1 cellular context compared by ENCODE assay signal in the genomic region with DNA sequence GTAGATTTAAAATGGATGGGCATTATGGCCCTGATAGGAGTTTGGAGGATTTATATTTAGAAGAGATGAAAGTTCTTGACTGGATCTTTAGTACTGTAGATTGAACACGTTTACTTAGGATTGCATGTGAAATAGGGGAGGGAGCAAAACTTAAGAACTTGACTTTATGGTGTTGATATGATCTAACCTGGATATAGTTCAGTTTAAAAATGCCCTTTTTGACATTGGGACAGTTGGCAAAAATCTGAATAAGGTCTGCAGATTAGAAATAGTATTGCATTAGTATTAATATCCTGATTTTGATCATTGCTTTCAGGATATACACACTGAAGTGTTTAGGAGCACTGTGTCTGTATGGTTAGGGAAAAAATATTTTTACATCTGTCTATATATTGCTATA.
TF ChIP-seq lines count a peak whose summit lies in the region.

No MANE protein-coding gene starts in this region.

TF ChIP-seq in IMR-90, 13 proteins besides CTCF, POLR2A, EP300 and RAD21:
- TF ChIP-seq ELK1 (IDR thresholded peaks at IDR 0.05; ENCODE audit: borderline replicate concordance, low read depth, low read length): no peak
- TF ChIP-seq CEBPB (IDR thresholded peaks at IDR 0.05; ENCODE audit: low read depth, low read length): no peak
- TF ChIP-seq MAFK (IDR thresholded peaks at IDR 0.05; ENCODE audit: low read depth, low read length): no peak
- no peak for TF ChIP-seq MAZ (IDR thresholded peaks at IDR 0.05; ENCODE audit: borderline replicate concordance, low read depth, low read length)
- no peak for TF ChIP-seq MXI1 (IDR thresholded peaks at IDR 0.05; ENCODE audit: borderline replicate concordance, low read depth, low read length)
- no peak for TF ChIP-seq CHD1 (IDR thresholded peaks at IDR 0.05; ENCODE audit: low read depth, low read length)
- no peak for TF ChIP-seq RCOR1 (IDR thresholded peaks at IDR 0.05; ENCODE audit: insufficient replicate concordance, low read length)
